1 cellular context compared by ENCODE assay signal in the genomic region with DNA sequence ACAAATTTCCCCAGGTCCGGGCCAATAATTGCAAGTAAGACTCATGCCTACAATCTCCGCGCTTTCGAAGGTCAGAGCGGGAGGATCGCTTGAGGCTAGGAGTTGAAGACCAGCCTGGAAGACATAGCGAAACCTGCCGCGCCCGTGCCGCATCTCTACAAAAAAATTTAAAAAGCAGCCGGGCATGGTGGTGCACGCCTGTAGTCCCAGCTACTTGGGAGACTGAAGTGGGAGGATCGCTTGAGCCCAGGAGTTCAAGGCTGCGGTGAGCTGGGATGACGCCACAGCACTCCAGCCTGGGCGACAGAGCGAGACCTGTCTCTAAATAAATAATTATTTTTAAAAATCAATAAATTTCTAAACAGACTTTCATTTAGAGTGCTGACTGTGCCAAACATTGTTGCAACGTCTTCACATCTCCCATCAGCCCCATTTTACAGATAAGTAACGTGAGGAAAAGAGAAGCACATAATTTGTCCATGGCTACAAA.
A peak's percentile ranks its signal among the peaks of the same experiment; 100 is the strongest.
TF ChIP-seq lines count a peak whose summit lies in the region.

No MANE protein-coding gene starts in this region.

TF ChIP-seq in A549, 52 proteins besides CTCF, POLR2A, EP300 and RAD21 (continued from another document):
- TF ChIP-seq HOXB13 (CRISPR knock-in tag; IDR thresholded peaks at IDR 0.05; ENCODE audit: low read depth) (0 out of 2 replicates have a peak, but pooled peaks have one; percentile 19), CHD4 (IDR thresholded peaks at IDR 0.05; ENCODE audit: borderline replicate concordance) (no peak), PHF8 (IDR thresholded peaks at IDR 0.05; ENCODE audit: borderline replicate concordance, low read depth) (no peak), ZSCAN20 (CRISPR knock-in tag; IDR thresholded peaks at IDR 0.05) (no peak), JUN (IDR thresholded peaks at IDR 0.05) (0 out of 5 replicates have a peak, but pooled peaks of 1 of the 2 experiments have one; percentile 8), GATA3 (IDR thresholded peaks at IDR 0.05; ENCODE audit: borderline replicate concordance) (no peak), BHLHE40 (IDR thresholded peaks at IDR 0.05; ENCODE audit: low read depth, low read length) (no peak), MYC (IDR thresholded peaks at IDR 0.05; ENCODE audit: borderline replicate concordance, low read length) (no peak), RNF2 (IDR thresholded peaks at IDR 0.05; ENCODE audit: borderline replicate concordance, low read depth) (peak; percentile 46; the same call in 1 of the 2 replicates), NR3C1 (IDR thresholded peaks at IDR 0.05) (no peak), RCOR1 (IDR thresholded peaks at IDR 0.05; ENCODE audit: low read depth, low read length) (no peak)
- TF ChIP-seq, protein P1, sequence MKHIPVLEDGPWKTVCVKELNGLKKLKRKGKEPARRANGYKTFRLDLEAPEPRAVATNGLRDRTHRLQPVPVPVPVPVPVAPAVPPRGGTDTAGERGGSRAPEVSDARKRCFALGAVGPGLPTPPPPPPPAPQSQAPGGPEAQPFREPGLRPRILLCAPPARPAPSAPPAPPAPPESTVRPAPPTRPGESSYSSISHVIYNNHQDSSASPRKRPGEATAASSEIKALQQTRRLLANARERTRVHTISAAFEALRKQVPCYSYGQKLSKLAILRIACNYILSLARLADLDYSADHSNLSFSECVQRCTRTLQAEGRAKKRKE (CRISPR knock-in tag; IDR thresholded peaks at IDR 0.05; ENCODE audit: low read depth), result no peak
- TF ChIP-seq, protein P2, sequence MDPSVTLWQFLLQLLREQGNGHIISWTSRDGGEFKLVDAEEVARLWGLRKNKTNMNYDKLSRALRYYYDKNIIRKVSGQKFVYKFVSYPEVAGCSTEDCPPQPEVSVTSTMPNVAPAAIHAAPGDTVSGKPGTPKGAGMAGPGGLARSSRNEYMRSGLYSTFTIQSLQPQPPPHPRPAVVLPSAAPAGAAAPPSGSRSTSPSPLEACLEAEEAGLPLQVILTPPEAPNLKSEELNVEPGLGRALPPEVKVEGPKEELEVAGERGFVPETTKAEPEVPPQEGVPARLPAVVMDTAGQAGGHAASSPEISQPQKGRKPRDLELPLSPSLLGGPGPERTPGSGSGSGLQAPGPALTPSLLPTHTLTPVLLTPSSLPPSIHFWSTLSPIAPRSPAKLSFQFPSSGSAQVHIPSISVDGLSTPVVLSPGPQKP (IDR thresholded peaks at IDR 0.05; ENCODE audit: low read depth, low read length), result no peak
- TF ChIP-seq, protein P3, sequence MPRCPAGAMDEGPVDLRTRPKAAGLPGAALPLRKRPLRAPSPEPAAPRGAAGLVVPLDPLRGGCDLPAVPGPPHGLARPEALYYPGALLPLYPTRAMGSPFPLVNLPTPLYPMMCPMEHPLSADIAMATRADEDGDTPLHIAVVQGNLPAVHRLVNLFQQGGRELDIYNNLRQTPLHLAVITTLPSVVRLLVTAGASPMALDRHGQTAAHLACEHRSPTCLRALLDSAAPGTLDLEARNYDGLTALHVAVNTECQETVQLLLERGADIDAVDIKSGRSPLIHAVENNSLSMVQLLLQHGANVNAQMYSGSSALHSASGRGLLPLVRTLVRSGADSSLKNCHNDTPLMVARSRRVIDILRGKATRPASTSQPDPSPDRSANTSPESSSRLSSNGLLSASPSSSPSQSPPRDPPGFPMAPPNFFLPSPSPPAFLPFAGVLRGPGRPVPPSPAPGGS (IDR thresholded peaks at IDR 0.05), result no peak
- TF ChIP-seq, protein P4, sequence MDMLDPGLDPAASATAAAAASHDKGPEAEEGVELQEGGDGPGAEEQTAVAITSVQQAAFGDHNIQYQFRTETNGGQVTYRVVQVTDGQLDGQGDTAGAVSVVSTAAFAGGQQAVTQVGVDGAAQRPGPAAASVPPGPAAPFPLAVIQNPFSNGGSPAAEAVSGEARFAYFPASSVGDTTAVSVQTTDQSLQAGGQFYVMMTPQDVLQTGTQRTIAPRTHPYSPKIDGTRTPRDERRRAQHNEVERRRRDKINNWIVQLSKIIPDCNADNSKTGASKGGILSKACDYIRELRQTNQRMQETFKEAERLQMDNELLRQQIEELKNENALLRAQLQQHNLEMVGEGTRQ (IDR thresholded peaks at IDR 0.05), result no peak
